2 cellular contexts compared by ENCODE assay signal in genomic region chr2:131068172-131068571, GRCh38.
TF ChIP-seq lines count a peak whose summit lies in the region.

No MANE protein-coding gene starts in this region.

TF ChIP-seq in K562, 482 proteins besides CTCF, POLR2A, EP300 and RAD21:
- TF ChIP-seq ZNF121 (CRISPR knock-in tag; conservative IDR thresholded peaks at IDR 0.05), result peak; percentile 77
TF ChIP-seq in K562: peak in this region for 1; not testable (repeated sequence) for 481.

TF ChIP-seq in HepG2, 621 proteins besides CTCF, POLR2A, EP300 and RAD21:
- peak; percentile 53; the same call in 1 of the 2 replicates for TF ChIP-seq ZNF768 (CRISPR knock-in tag; IDR thresholded peaks at IDR 0.05)
- peak; percentile 93 for TF ChIP-seq ZNF121 (CRISPR knock-in tag; IDR thresholded peaks at IDR 0.05)
TF ChIP-seq in HepG2: peak in this region for 2; not testable (repeated sequence) for 619.
